1 cellular context compared by ENCODE assay signal in genomic region chr6:126127662-126128061, GRCh38.
TF ChIP-seq lines count a peak whose summit lies in the region.

No MANE protein-coding gene starts in this region.

TF ChIP-seq in GM12878, 131 proteins besides CTCF, POLR2A, EP300 and RAD21 (continued from another document):
- no peak for TF ChIP-seq ZBTB11 (CRISPR knock-in tag; IDR thresholded peaks at IDR 0.05)
- TF ChIP-seq NR2F1 (conservative IDR thresholded peaks at IDR 0.05), result no peak
- TF ChIP-seq CHD1 (IDR thresholded peaks at IDR 0.05; ENCODE audit: low read depth, low read length), result no peak
